In the genomic region with DNA sequence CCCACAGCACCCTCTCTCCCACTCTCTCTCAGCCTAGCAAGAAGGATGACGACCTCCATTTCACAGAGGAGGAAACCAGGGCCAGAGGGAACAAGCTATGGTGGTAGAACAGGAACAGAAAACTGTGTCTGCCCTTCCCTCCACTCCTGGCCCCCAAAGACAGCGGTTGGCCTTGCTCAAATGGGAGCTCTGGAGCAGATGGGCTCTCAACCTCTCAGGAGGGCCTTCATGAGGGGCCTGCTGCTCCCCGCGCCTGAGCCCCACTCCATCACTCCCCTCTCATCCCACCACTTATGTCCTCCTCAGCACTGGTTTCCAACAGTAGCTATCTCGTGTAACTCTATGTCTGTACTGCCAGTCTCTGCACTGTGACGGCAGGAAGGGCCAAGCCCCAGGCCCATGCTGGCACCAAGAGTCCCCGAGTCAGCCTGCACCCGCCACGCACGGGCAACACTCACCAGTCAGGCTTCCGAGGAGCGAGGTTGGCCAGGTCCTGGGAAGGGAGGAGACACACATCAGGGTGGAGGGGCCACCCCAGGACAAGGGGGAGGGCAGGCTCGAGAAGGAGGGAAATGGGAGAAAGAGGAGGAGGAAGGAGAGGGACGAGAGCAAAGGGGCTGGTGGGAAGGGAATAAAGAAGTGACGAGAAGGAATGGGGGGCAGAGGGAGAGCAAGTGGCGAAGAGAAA, we compare ENCODE assay signal across 1 cellular context.
TF ChIP-seq lines count a peak whose summit lies in the region.

No MANE protein-coding gene starts in this region.

TF ChIP-seq in IMR-90, 13 proteins besides CTCF, POLR2A, EP300 and RAD21:
- TF ChIP-seq SMC3 (IDR thresholded peaks at IDR 0.05; ENCODE audit: low read depth, low read length) (no peak), MXI1 (IDR thresholded peaks at IDR 0.05; ENCODE audit: borderline replicate concordance, low read depth, low read length) (no peak), MAZ (IDR thresholded peaks at IDR 0.05; ENCODE audit: borderline replicate concordance, low read depth, low read length) (no peak), RFX5 (IDR thresholded peaks at IDR 0.05; ENCODE audit: low read depth, low read length) (no peak), NFE2L2 (IDR thresholded peaks at IDR 0.05; ENCODE audit: low read depth, low read length) (no peak), USF2 (IDR thresholded peaks at IDR 0.05; ENCODE audit: low read depth, low read length) (no peak), MAFK (IDR thresholded peaks at IDR 0.05; ENCODE audit: low read depth, low read length) (no peak), CEBPB (IDR thresholded peaks at IDR 0.05; ENCODE audit: low read depth, low read length) (no peak), RCOR1 (IDR thresholded peaks at IDR 0.05; ENCODE audit: insufficient replicate concordance, low read length) (no peak), FOS (IDR thresholded peaks at IDR 0.05; ENCODE audit: low read depth, low read length) (no peak), CHD1 (IDR thresholded peaks at IDR 0.05; ENCODE audit: low read depth, low read length) (no peak), BHLHE40 (IDR thresholded peaks at IDR 0.05; ENCODE audit: low read depth, low read length) (no peak)
- TF ChIP-seq, protein P1, sequence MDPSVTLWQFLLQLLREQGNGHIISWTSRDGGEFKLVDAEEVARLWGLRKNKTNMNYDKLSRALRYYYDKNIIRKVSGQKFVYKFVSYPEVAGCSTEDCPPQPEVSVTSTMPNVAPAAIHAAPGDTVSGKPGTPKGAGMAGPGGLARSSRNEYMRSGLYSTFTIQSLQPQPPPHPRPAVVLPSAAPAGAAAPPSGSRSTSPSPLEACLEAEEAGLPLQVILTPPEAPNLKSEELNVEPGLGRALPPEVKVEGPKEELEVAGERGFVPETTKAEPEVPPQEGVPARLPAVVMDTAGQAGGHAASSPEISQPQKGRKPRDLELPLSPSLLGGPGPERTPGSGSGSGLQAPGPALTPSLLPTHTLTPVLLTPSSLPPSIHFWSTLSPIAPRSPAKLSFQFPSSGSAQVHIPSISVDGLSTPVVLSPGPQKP (IDR thresholded peaks at IDR 0.05; ENCODE audit: borderline replicate concordance, low read depth, low read length): no peak
